In the genomic region with DNA sequence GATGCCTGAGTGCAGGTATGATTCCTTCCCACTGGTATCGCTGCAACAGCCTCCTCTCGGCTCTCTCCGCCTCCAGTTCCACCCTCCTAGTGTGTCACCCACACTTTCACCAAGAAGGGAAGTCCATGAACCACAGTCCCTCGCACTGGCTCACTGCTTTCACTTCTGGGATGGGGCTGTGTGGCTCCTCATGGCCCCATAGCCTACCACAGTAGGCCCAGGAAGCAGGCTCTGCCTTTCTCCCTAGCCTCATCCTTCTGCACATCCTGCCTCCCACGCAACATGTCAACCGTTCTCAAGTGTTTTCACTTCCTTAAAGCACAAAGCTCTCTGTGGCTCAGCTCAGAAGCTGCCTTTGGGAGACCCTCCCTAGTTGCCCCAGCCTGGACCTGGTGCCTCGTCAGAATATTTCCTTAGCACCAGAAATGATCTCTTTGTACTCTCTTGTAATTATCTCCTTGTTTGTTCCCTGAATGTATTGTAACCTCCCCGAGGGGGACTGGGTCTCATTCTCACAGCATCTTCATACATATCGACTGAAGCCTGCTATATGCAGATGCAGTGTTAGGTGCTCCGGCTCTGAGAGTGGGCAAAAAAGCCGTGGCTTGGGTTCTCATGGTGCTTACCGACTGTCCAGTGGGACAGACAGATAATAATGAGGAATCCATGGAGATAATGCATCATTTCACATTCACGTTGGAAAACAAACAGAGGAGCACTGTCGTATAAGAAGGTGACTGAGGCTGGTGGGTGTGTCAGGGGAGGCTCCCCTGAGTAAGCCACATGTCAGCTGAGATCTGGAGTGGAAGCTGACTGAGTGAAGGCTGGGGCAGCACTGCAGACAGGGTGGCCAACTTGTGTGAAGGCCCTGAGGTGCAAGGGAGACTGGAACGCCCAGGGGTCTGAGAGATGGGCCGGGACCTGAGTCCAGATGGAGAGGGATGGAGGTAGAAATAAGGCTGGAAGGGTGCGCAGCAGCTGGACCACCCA, we compare ENCODE assay signal across 8 cellular contexts.
DNase-seq lines count a peak whose midpoint lies in the region; ATAC-seq and TF ChIP-seq lines count a peak whose summit lies in the region.

No MANE protein-coding gene starts in this region.

- H3K36me3 Mint-ChIP-seq in naive B cell = no peaks in the 10 kb centered on the region
- peaks cover 6% of the 10 kb centered on the region for H3K36me3 Mint-ChIP-seq in effector memory CD8-positive, alpha-beta T cell (ENCODE audit: insufficient read depth)

- intact Hi-C loops in PC-3 (cut with micrococcal nuclease) = no loop called here

- H4K20me1 ChIP-seq in PC-3 (ENCODE audit: low read length) = no peaks in the 10 kb centered on the region
- H4K20me1 ChIP-seq in MM.1S (ENCODE audit: insufficient read depth, low read length) = no peaks in the 10 kb centered on the region

- H3K4me3 Mint-ChIP-seq in naive B cell = peak overlapping the region; percentile 17 to 85 (median 78)
- H3K4me3 Mint-ChIP-seq in effector memory CD8-positive, alpha-beta T cell = no peak overlapping the region

- no peaks in the 10 kb centered on the region for H3K36me3 ChIP-seq in PC-3 (ENCODE audit: low read depth, low read length)
- H3K36me3 ChIP-seq in MM.1S (replicated peaks; ENCODE audit: insufficient read depth, low read length) = no peaks in the 10 kb centered on the region

- H3K27me3 ChIP-seq in PC-3 (ENCODE audit: low read length) (peaks cover 3% of the 10 kb centered on the region; the same call in 1 of the 2 replicates), MM.1S (replicated peaks; ENCODE audit: insufficient read depth, low read length) (no peaks in the 10 kb centered on the region)

- H3K79me2 ChIP-seq in PC-3 (ENCODE audit: low read length) (no peaks in the 10 kb centered on the region), MM.1S (ENCODE audit: low read length) (no peaks in the 10 kb centered on the region)

- H3K4me2 ChIP-seq in PC-3 (ENCODE audit: low read length) (no peak overlapping the region), MM.1S (ENCODE audit: low read depth, low read length) (no peak overlapping the region)

- peak overlapping the region; percentile 87 to 98 (median 94) for H3K27ac Mint-ChIP-seq in naive B cell
- H3K27ac Mint-ChIP-seq in effector memory CD8-positive, alpha-beta T cell = no peak overlapping the region

- no peaks in the 10 kb centered on the region for H3K9me3 Mint-ChIP-seq in naive B cell
- H3K9me3 Mint-ChIP-seq in effector memory CD8-positive, alpha-beta T cell = no peaks in the 10 kb centered on the region

- POLR2A ChIA-PET in PC-3 (lab: Charles Lee; ENCODE audit: unreplicated experiment) = no interaction called here

- CTCF ChIA-PET in PC-3 (lab: Charles Lee) = interaction anchor here (0.7 kb wide), 1 partner anchor 286 kb away, joined by 5 read pairs; no protein-coding TSS in a partner anchor

- TF ChIP-seq CTCF in PC-3 (conservative IDR thresholded peaks at IDR 0.05; ENCODE audit: low read depth, low read length) (no peak), MM.1S (IDR thresholded peaks at IDR 0.05; ENCODE audit: low read length) (no peak)

- H3K4me3 ChIP-seq in PC-3 (ENCODE audit: low read length) (no peak overlapping the region), MM.1S (ENCODE audit: low read length) (no peak overlapping the region)

- H3K9ac ChIP-seq in PC-3 (ENCODE audit: low read length) (no peak overlapping the region), MM.1S (ENCODE audit: low read length) (no peak overlapping the region)

- H3K4me1 Mint-ChIP-seq in naive B cell = peaks cover 44 to 77% (median 55%) of the 10 kb centered on the region in 3 donors
- peaks cover 13% of the 10 kb centered on the region in 2 donors for H3K4me1 Mint-ChIP-seq in effector memory CD8-positive, alpha-beta T cell (ENCODE audit: low read depth in 2 of 2)

- peaks cover 2 to 9% (median 8%) of the 10 kb centered on the region in 3 donors for H3K27me3 Mint-ChIP-seq in naive B cell
- peaks cover 11 to 28% of the 10 kb centered on the region in 2 donors for H3K27me3 Mint-ChIP-seq in effector memory CD8-positive, alpha-beta T cell

- H3K9me2 ChIP-seq in PC-3 (replicated peaks; ENCODE audit: low read length) (no peaks in the 10 kb centered on the region), MM.1S (replicated peaks; ENCODE audit: insufficient read depth, low read length) (no peaks in the 10 kb centered on the region)

- H3K9me3 ChIP-seq in PC-3 (ENCODE audit: low read length) (no peaks in the 10 kb centered on the region), MM.1S (replicated peaks; ENCODE audit: insufficient read depth, low read length) (no peaks in the 10 kb centered on the region)

- ATAC-seq in GM19023 (IDR thresholded peaks at IDR 0.05; ENCODE audit: unreplicated experiment) = peak; percentile 64
- peak; percentile 67 for ATAC-seq in HG02798 (IDR thresholded peaks at IDR 0.05; ENCODE audit: poor library complexity, unreplicated experiment)
- no peak for ATAC-seq in PC-3
- ATAC-seq in naive B cell (ENCODE audit: low read depth in 2 of 2) = peak; percentile 63 to 65
- no peak for ATAC-seq in effector memory CD8-positive, alpha-beta T cell (replicated peaks)

- H2AFZ ChIP-seq in PC-3 (ENCODE audit: low read length) = no peak overlapping the region
- H2AFZ ChIP-seq in MM.1S (ENCODE audit: low read length) = no peak overlapping the region

- peaks cover 9% of the 10 kb centered on the region for H3K4me1 ChIP-seq in PC-3 (ENCODE audit: insufficient read depth, low read length)
- no peaks in the 10 kb centered on the region for H3K4me1 ChIP-seq in MM.1S (ENCODE audit: low read length)

- H3F3A ChIP-seq in PC-3 (ENCODE audit: low read length, unreplicated experiment) = no peaks in the 10 kb centered on the region
- H3F3A ChIP-seq in MM.1S (ENCODE audit: insufficient read depth, low read length) = no peaks in the 10 kb centered on the region

- BruUV-seq in PC-3 (replicated peaks; lab: Mats Ljungman, UMichigan) = no TSS peak

- DNase-seq in PC-3 = peak; percentile 29
- DNase-seq in naive B cell = peak; percentile 83
- DNase-seq in MM.1S = no peak
- no peak for DNase-seq in HPDE6-E6E7 (ENCODE audit: extremely low spot score)
- DNase-seq in DMS 273 treated with DMSO at 0.1 percent for 48 hours (lab: John Stamatoyannopoulos, UW) = no peak
- no peak for DNase-seq in effector memory CD8-positive, alpha-beta T cell

- H3K27ac ChIP-seq in PC-3 (ENCODE audit: low read length) (no peak overlapping the region), MM.1S (ENCODE audit: low read length) (no peak overlapping the region)

Comparison
In these comparisons a context has a peak if more than half of its experiments do, and no peak if none do; other contexts are left out.
1. ATAC-seq: peak in GM19023 (single experiment), HG02798 (single experiment) and naive B cell (2 of 2); none in PC-3 (single experiment) and effector memory CD8-positive, alpha-beta T cell (single experiment).
2. DNase-seq: peak in PC-3 (single experiment) and naive B cell (single experiment); none in MM.1S (single experiment), HPDE6-E6E7 (single experiment), DMS 273 treated with DMSO at 0.1 percent for 48 hours (single experiment) and effector memory CD8-positive, alpha-beta T cell (0 of 3).
3. H3K27ac Mint-ChIP-seq: peak in naive B cell (6 of 6); none in effector memory CD8-positive, alpha-beta T cell (0 of 2).
4. H3K4me3 Mint-ChIP-seq: peak in naive B cell (8 of 8); none in effector memory CD8-positive, alpha-beta T cell (0 of 2).